Comparison of ENCODE assay signal across 9 cellular contexts in the genomic region with DNA sequence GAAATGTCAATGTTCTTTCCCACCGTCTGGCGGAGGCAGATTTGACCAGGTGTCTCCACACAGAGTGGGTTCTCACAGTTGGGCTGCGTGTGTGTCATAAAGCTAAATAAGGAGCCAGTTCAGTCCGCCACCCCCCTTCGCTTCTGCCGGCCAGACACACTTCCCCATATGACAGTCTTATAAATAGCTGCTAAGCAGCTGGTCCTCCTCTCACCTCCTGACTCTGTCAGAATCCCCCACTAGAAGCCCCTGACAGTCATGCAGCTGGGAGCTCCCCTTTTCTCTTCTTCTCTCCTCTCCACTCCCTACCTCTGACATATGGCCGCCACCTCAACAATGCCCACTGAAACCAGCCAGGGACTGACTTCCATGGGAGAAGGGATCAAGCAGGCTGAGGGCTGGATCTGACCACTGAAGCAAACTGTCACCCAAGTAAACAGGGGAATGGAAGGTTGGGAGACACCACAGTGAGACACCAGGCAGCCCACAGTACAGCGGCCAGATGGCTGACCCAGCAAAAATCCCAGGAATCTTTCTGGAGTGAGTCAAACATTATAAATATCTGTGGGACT.
DNase-seq lines count a peak whose midpoint lies in the region; ATAC-seq, FAIRE-seq and TF ChIP-seq lines count a peak whose summit lies in the region.
"Had no signal": no experiment of that assay in that cellular context is flagged by ENCODE, and none has a peak within 500 bp of the region (broad histone marks: within the 10 kb centered on the region; RNA-seq: fewer than 3 reads in every experiment).

No MANE protein-coding gene starts in this region.

- FAIRE-seq in GM12891 (lab: Jason Lieb, UNC), result peak; percentile 76

- TF ChIP-seq POLR2A in GM12891 (IDR thresholded peaks at IDR 0.05; ENCODE audit: low read depth, low read length), result no peak

- intact Hi-C loops in cardiac septum (cut with DNase I), result no loop called here

- peak; percentile 74 for ATAC-seq in GM21825 (IDR thresholded peaks at IDR 0.05; ENCODE audit: unreplicated experiment)

- DNase-seq in GM12891 (ENCODE audit: insufficient read length, low spot score), result peak; percentile 21
- peak; percentile 81 for DNase-seq in LHCN-M2 (ENCODE audit: low read depth)
- DNase-seq in cardiac septum (ENCODE audit: low spot score), result peak; percentile 78
- DNase-seq in NCI-H226, result no peak
- no peak for DNase-seq in activated T-cell treated with anti-CD3 and anti-CD28 coated beads, Interleukin-2, amount 50 U/mL, for 1 hour
- no peak for DNase-seq in activated CD4-positive, alpha-beta T cell treated with anti-CD3 and anti-CD28 coated beads, Interleukin-2, amount 50 U/mL, for 4 hours
- DNase-seq in foreskin melanocyte, result no peak
- DNase-seq: GF-D8 had no signal

TF ChIP-seq in GM12891, 5 proteins besides CTCF, POLR2A, EP300 and RAD21:
- peak; percentile 89 for TF ChIP-seq SPI1 (IDR thresholded peaks at IDR 0.05; ENCODE audit: low read depth, low read length)
- no peak for TF ChIP-seq POLR2AphosphoS5 (IDR thresholded peaks at IDR 0.05; ENCODE audit: low read depth, low read length)
- TF ChIP-seq TAF1 (IDR thresholded peaks at IDR 0.05; ENCODE audit: low read depth, low read length), result no peak
- TF ChIP-seq POU2F2 (IDR thresholded peaks at IDR 0.05; ENCODE audit: low read depth, low read length), result no peak
- TF ChIP-seq PAX5 (IDR thresholded peaks at IDR 0.05; ENCODE audit: insufficient read depth, low read length, severe bottlenecking), result peak; percentile 24
TF ChIP-seq in GM12891: peak in this region for 2.

Comparison
In these comparisons a context has a peak if more than half of its experiments do, and no peak if none do; other contexts are left out.
1. DNase-seq: peak in GM12891 (single experiment), LHCN-M2 (single experiment) and cardiac septum (single experiment); none in NCI-H226 (single experiment), activated T-cell treated with anti-CD3 and anti-CD28 coated beads, Interleukin-2, amount 50 U/mL, for 1 hour (single experiment), activated CD4-positive, alpha-beta T cell treated with anti-CD3 and anti-CD28 coated beads, Interleukin-2, amount 50 U/mL, for 4 hours (0 of 2) and foreskin melanocyte (single experiment).